In the genomic region with DNA sequence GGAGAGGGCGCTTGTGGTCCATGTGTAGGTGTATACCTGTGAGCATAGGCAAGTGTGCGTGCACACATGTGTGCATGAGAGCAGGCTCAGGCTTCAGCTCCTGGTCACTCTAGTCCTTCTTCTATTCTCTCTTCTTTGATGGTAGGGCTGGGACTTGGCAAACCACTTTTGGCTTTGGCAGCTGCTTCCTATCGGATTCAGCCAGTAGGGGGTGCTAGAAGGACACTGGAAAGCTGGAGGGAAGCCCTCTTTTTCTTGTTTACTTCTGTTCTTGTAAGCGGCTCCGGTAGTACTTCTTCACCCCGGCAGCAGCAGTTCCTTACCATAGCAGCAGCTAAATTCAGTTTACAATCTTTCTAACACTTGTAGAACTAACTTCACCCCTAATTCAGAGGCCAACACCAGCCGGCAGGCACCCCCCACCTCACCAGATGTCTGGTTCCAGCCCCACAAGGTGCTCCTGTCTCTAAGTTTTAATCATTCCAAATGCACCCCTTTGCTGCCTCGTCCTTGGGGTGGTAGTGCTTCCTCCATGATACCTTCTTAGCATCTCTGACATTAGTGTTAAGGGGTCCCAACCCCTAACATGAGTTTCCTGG, we compare ENCODE assay signal across 1 cellular context.
A peak's percentile ranks its signal among the peaks of the same experiment; 100 is the strongest.
TF ChIP-seq lines count a peak whose summit lies in the region.

No MANE protein-coding gene starts in this region.

TF ChIP-seq in K562, 482 proteins besides CTCF, POLR2A, EP300 and RAD21 (continued from another document):
- TF ChIP-seq KLF16 (IDR thresholded peaks at IDR 0.05) (peak; percentile 44; the same call in 1 of the 2 replicates), UBTF (IDR thresholded peaks at IDR 0.05; ENCODE audit: borderline replicate concordance in 1 of 2, low read depth in 2 of 2, low read length in 2 of 2) (no peak), CTCFL (IDR thresholded peaks at IDR 0.05; ENCODE audit: borderline replicate concordance, insufficient read depth, low read depth, low read length, poor library complexity, severe bottlenecking) (peak; percentile 13), ZBTB7A (IDR thresholded peaks at IDR 0.05; ENCODE audit: borderline replicate concordance, control insufficient read depth, low read depth, low read length) (no peak), ESRRB (CRISPR knock-in tag; IDR thresholded peaks at IDR 0.05; ENCODE audit: borderline replicate concordance) (no peak), ATF7 (IDR thresholded peaks at IDR 0.05) (0 out of 2 replicates have a peak, but pooled peaks have one; percentile 10), RCOR1 (IDR thresholded peaks at IDR 0.05; ENCODE audit: borderline replicate concordance in 1 of 2, low read depth in 2 of 2, low read length in 2 of 2) (no peak; a peak in 1 of 4 replicates), CUX1 (CRISPR knock-in tag; IDR thresholded peaks at IDR 0.05) (no peak), MAZ (CRISPR knock-in tag; conservative IDR thresholded peaks at IDR 0.05 in 1 of 2, IDR thresholded peaks at IDR 0.05 in 1 of 2) (peak in 1 of 2 experiments; percentile 32; a peak in 1 of 4 replicates), ZBTB33 (CRISPR knock-in tag; IDR thresholded peaks at IDR 0.05) (peak; percentile 40; the same call in 1 of the 2 replicates), POLR2AphosphoS5 (IDR thresholded peaks at IDR 0.05; ENCODE audit: control insufficient read depth, insufficient read depth, low read depth, low read length) (no peak)
- TF ChIP-seq, protein P1, sequence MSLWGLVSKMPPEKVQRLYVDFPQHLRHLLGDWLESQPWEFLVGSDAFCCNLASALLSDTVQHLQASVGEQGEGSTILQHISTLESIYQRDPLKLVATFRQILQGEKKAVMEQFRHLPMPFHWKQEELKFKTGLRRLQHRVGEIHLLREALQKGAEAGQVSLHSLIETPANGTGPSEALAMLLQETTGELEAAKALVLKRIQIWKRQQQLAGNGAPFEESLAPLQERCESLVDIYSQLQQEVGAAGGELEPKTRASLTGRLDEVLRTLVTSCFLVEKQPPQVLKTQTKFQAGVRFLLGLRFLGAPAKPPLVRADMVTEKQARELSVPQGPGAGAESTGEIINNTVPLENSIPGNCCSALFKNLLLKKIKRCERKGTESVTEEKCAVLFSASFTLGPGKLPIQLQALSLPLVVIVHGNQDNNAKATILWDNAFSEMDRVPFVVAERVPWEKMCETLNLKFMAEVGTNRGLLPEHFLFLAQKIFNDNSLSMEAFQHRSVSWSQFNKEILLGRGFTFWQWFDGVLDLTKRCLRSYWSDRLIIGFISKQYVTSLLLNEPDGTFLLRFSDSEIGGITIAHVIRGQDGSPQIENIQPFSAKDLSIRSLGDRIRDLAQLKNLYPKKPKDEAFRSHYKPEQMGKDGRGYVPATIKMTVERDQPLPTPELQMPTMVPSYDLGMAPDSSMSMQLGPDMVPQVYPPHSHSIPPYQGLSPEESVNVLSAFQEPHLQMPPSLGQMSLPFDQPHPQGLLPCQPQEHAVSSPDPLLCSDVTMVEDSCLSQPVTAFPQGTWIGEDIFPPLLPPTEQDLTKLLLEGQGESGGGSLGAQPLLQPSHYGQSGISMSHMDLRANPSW (CRISPR knock-in tag; IDR thresholded peaks at IDR 0.05) = no peak
